8 cellular contexts compared by ENCODE assay signal in the genomic region with DNA sequence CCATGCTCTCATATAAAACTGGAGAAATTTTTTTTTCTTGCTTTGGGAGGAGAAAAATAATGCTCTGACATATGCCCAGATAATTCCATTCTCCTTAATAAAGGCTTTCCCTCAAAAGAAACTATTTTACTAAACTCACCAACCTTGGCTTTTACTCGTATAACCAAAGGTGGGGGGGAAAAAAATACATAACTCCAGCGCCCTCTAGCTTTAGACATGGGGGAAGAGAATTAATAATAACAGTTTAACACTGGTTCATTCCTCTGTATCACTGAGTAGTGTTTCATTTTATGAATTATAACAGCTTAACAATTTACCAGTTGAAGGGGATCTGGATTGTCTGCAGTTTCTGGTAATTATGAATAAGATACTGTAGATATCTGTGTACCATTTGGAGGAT.
DNase-seq lines count a peak whose midpoint lies in the region; TF ChIP-seq lines count a peak whose summit lies in the region.

No MANE protein-coding gene starts in this region.

- TF ChIP-seq CTCF in GM20000 (IDR thresholded peaks at IDR 0.05; ENCODE audit: extremely low read depth, missing control alignments) (no peak), fibroblast of pulmonary artery (IDR thresholded peaks at IDR 0.05; ENCODE audit: low read length, missing control alignments) (peak; percentile 31), vagina (IDR thresholded peaks at IDR 0.05) (no peak)

- H3K4me1 ChIP-seq in vagina = no peaks in the 10 kb centered on the region

- DNase-seq in ACHN (peak; percentile 18), GM20000 (ENCODE audit: low spot score) (peak; percentile 2), NCI-H774 (lab: John Stamatoyannopoulos, UW) (peak; percentile 11), fibroblast of pulmonary artery (ENCODE audit: low read depth) (peak; percentile 2), NCI-H1930 (lab: John Stamatoyannopoulos, UW) (no peak), vagina (ENCODE audit: extremely low spot score in 2 of 2) (no peak), T-helper 1 cell (no peak)
- no peak for DNase-seq in activated T-cell treated with anti-CD3 and anti-CD28 coated beads, Interleukin-2, amount 50 U/mL, for 48 hours

- no peak overlapping the region for H3K27ac ChIP-seq in vagina

- in situ Hi-C loops in ACHN (cut with HindIII; ENCODE audit: low pct_ligation_motif_present, low pct_unique_long_range_greater_than_20kb, low sequenced_read_pairs) = no loop called here

- TF ChIP-seq POLR2A in vagina (IDR thresholded peaks at IDR 0.05) = no peak

- no peaks in the 10 kb centered on the region for H3K36me3 ChIP-seq in vagina

- no peaks in the 10 kb centered on the region for H3K9me3 ChIP-seq in vagina

- H3K27me3 ChIP-seq in vagina = no peaks in the 10 kb centered on the region

- H3K4me3 ChIP-seq in fibroblast of pulmonary artery (replicated peaks; ENCODE audit: low read depth, low read length) = no peak overlapping the region
- H3K4me3 ChIP-seq in vagina = no peak overlapping the region

- intact Hi-C loops in vagina (cut with DNase I) = no loop called here

Comparison
In these comparisons a context has a peak if more than half of its experiments do, and no peak if none do; other contexts are left out.
1. DNase-seq: peak in ACHN (single experiment), GM20000 (single experiment), NCI-H774 (single experiment) and fibroblast of pulmonary artery (single experiment); none in NCI-H1930 (0 of 2), vagina (0 of 2), T-helper 1 cell (0 of 5) and activated T-cell treated with anti-CD3 and anti-CD28 coated beads, Interleukin-2, amount 50 U/mL, for 48 hours (0 of 2).